Comparison of ENCODE assay signal across 18 cellular contexts in genomic region chr1:183002797-183003594, GRCh38. TPM values are rescaled to one million over a fixed set of nuclear protein-coding genes. Genes with fewer than 3 reads are reported as not detected.
A peak's percentile ranks its signal among the peaks of the same experiment; 100 is the strongest.
DNase-seq lines count a peak whose midpoint lies in the region; ATAC-seq, FAIRE-seq and TF ChIP-seq lines count a peak whose summit lies in the region.
"Had no signal": no experiment of that assay in that cellular context is flagged by ENCODE, and none has a peak within 500 bp of the region (broad histone marks: within the 10 kb centered on the region; RNA-seq: fewer than 3 reads in every experiment).

No MANE protein-coding gene starts in this region.

- peaks cover 11% of the 10 kb centered on the region; the same call in 1 of the 2 replicates for H3K4me1 ChIP-seq in HepG2 (ENCODE audit: insufficient read depth, low read length)
- peaks cover 0 to 4% of the 10 kb centered on the region in 2 donors for H3K4me1 ChIP-seq in uterus

- peaks cover 59% of the 10 kb centered on the region for H3K27me3 Mint-ChIP-seq in activated naive CD8-positive, alpha-beta T cell treated with anti-CD3 and anti-CD28 coated beads for 36 hours

- CTCF ChIA-PET in HepG2 (lab: Yijun Ruan, JAX; ENCODE audit: low intra/inter-chr PET ratio, low total read pairs), result no interaction called here

- in situ Hi-C loops in HepG2 (cut with HindIII; ENCODE audit: extremely low pct_ligation_motif_present, low pct_unique_long_range_greater_than_20kb), result no loop called here

- 3% methylated on average over 7 of the region's 7 CpGs for WGBS in HepG2 (ENCODE audit: low lambda C conversion rate)

- TF ChIP-seq EP300 in HepG2 (IDR thresholded peaks at IDR 0.05; ENCODE audit: low read depth in 2 of 2, low read length in 2 of 2) (no peak), HepG2 (CRISPR knock-in tag; IDR thresholded peaks at IDR 0.05; ENCODE audit: borderline replicate concordance) (no peak)

- no peaks in the 10 kb centered on the region for H3K79me2 ChIP-seq in HepG2 (ENCODE audit: insufficient read depth, low read length)

- H3K9me3 ChIP-seq in HepG2 (ENCODE audit: low read length), result no peaks in the 10 kb centered on the region
- H3K9me3 ChIP-seq in uterus, result no peaks in the 10 kb centered on the region
- H3K9me3 ChIP-seq: transverse colon had no signal

- H3K36me3 ChIP-seq in HepG2 (replicated peaks in 1 of 2; ENCODE audit: control insufficient read depth in 1 of 2, insufficient read depth in 2 of 2, low read length in 2 of 2), result no peaks in the 10 kb centered on the region
- no peaks in the 10 kb centered on the region for H3K36me3 ChIP-seq in uterus
- H3K36me3 ChIP-seq: transverse colon had no signal

- H3K27ac ChIP-seq in HepG2 (ENCODE audit: extremely low read length, insufficient read depth, low read length) (no peak overlapping the region), uterus (peak overlapping the region; percentile 54 to 63)

- intact Hi-C loops in HepG2 (cut with micrococcal nuclease; ENCODE audit: unreplicated experiment), result no loop called here
- intact Hi-C loops in uterus (cut with DNase I; ENCODE audit: low total_unique reads), result no loop called here

- no peaks in the 10 kb centered on the region for H3K27me3 ChIP-seq in HepG2 (ENCODE audit: control insufficient read depth in 1 of 2, insufficient read depth in 2 of 2, low read length in 2 of 2)
- no peaks in the 10 kb centered on the region for H3K27me3 ChIP-seq in uterus
- H3K27me3 ChIP-seq: transverse colon had no signal

- peaks cover 3% of the 10 kb centered on the region for H3K9me3 Mint-ChIP-seq in activated naive CD8-positive, alpha-beta T cell treated with anti-CD3 and anti-CD28 coated beads for 36 hours

- H3K4me1 Mint-ChIP-seq in activated naive CD8-positive, alpha-beta T cell treated with anti-CD3 and anti-CD28 coated beads for 36 hours, result no peaks in the 10 kb centered on the region

- H3K27ac Mint-ChIP-seq in activated naive CD8-positive, alpha-beta T cell treated with anti-CD3 and anti-CD28 coated beads for 36 hours, result no peak overlapping the region

- H3K4me3 ChIP-seq in HepG2 (replicated peaks in 1 of 3; ENCODE audit: insufficient read depth in 1 of 3, low read depth in 2 of 3, low read length in 3 of 3) (0 out of 6 replicates have a peak overlapping the region, but pooled peaks of 1 of the 3 experiments have one; percentile 2), uterus (no peak overlapping the region)
- H3K4me3 ChIP-seq: GM12878, transverse colon had no signal

- TF ChIP-seq RAD21 in HepG2 (CRISPR knock-in tag; IDR thresholded peaks at IDR 0.05), result no peak

- H2AFZ ChIP-seq in HepG2 (ENCODE audit: low read length), result no peak overlapping the region

- TF ChIP-seq POLR2A in HepG2 (IDR thresholded peaks at IDR 0.05; ENCODE audit: insufficient read depth in 1 of 2, low read depth in 2 of 2, low read length in 2 of 2) (no peak), uterus (IDR thresholded peaks at IDR 0.05) (no peak)

- no TSS peak for BruUV-seq in HepG2 (replicated peaks; lab: Mats Ljungman, UMichigan)

- no peaks in the 10 kb centered on the region for H4K20me1 ChIP-seq in HepG2 (ENCODE audit: insufficient read depth, low read length)

- peak; percentile 68 for ATAC-seq in esophagus mucosa
- ATAC-seq in HepG2, result no peak
- ATAC-seq: GM12878 had no signal

- no peak overlapping the region for H3K9ac ChIP-seq in HepG2 (ENCODE audit: insufficient read depth, low read depth, low read length)

- H3K4me3 Mint-ChIP-seq in activated naive CD8-positive, alpha-beta T cell treated with anti-CD3 and anti-CD28 coated beads for 36 hours, result no peak overlapping the region

- no peak for FAIRE-seq in HepG2 (lab: Jason Lieb, UNC)
- FAIRE-seq: GM12878 had no signal

- no peaks in the 10 kb centered on the region for H3K36me3 Mint-ChIP-seq in activated naive CD8-positive, alpha-beta T cell treated with anti-CD3 and anti-CD28 coated beads for 36 hours

- TF ChIP-seq CTCF in HepG2 (CRISPR knock-in tag; IDR thresholded peaks at IDR 0.05), result no peak
- no peak for TF ChIP-seq CTCF in uterus (IDR thresholded peaks at IDR 0.05)

- peak overlapping the region; percentile 39 for H3K4me2 ChIP-seq in HepG2 (ENCODE audit: low read depth, low read length)

- DNase-seq in NCI-H2171 treated with DMSO at 0.1 percent for 48 hours (lab: John Stamatoyannopoulos, UW) (peak; percentile 34), NCI-H2171 (lab: John Stamatoyannopoulos, UW) (no peak), HepG2 (ENCODE audit: low spot score) (no peak), uterus (peak in 1 of 2 donors; percentile 37), T-helper 2 cell (no peak), putamen (ENCODE audit: low spot score) (no peak)
- no peak for DNase-seq in activated naive CD8-positive, alpha-beta T cell treated with anti-CD3 and anti-CD28 coated beads for 36 hours
- DNase-seq: ACHN; activated CD4-positive, alpha-beta T cell treated with anti-CD3 and anti-CD28 coated beads, Interleukin-2, amount 50 U/mL, for 48 hours; activated gamma-delta T cell; cerebellar nuclear complex; DMS79 treated with DMSO at 0.1 percent for 48 hours; H7; retina; T-helper 1 cell; transverse colon had no signal

- POLR2A ChIA-PET in HepG2 (lab: Yijun Ruan, JAX), result no interaction called here

TF ChIP-seq in HepG2, 621 proteins besides CTCF, POLR2A, EP300 and RAD21:
- TF ChIP-seq CEBPG (CRISPR knock-in tag; IDR thresholded peaks at IDR 0.05) (peak; percentile 14; the same call in 1 of the 2 replicates), ZMYM2 (CRISPR knock-in tag; IDR thresholded peaks at IDR 0.05) (no peak), NR2F6 (IDR thresholded peaks at IDR 0.05) (peak; percentile 58; the same call in 1 of the 2 replicates), NR2F6 (CRISPR knock-in tag; IDR thresholded peaks at IDR 0.05) (no peak), CEBPB (IDR thresholded peaks at IDR 0.05; ENCODE audit: borderline replicate concordance, low read depth, low read length) (peak; percentile 50; the same call in 1 of the 2 replicates)

RNA-seq across cellular contexts. Expression of gene LAMC1, which starts 20.2 kb away (rescaled TPM):
- total RNA-seq in esophagus mucosa (26.9 TPM), HepG2 (2016; rRNA removed; fragmentation: Illumina TruSeq; extraction: Trizol) (70.8 and 137 TPM in 2 replicates), uterus (100 to 1,000 TPM; 130 to 315 (median 214) TPM)
- total RNA-seq in HepG2 (2016; cell fraction: cytosol; rRNA removed; fragmentation: Illumina TruSeq; extraction: Trizol; ENCODE audit: low read depth), result 5.9 and 6.2 TPM in 2 replicates
- 60.9 and 135 TPM in 2 replicates for total RNA-seq in HepG2 (2016; cell fraction: insoluble cytoplasmic fraction; rRNA removed; fragmentation: Illumina TruSeq; extraction: Trizol)
- 19.6 and 19.9 TPM in 2 replicates for total RNA-seq in HepG2 (2016; cell fraction: membrane; rRNA removed; fragmentation: Illumina TruSeq; extraction: Trizol)
- total RNA-seq in HepG2 (2016; cell fraction: nucleus; rRNA removed; fragmentation: Illumina TruSeq; extraction: Trizol), result 154 and 181 TPM in 2 replicates
- 56.7 and 58.5 TPM in 2 replicates for polyA plus RNA-seq in HepG2 (2011; rRNA removed)
- polyA plus RNA-seq in HepG2 (2011; cell fraction: cytosol; rRNA removed), result 36.7 and 50.0 TPM in 2 replicates
- polyA plus RNA-seq in HepG2 (2011; cell fraction: nucleus; rRNA removed), result 47.5 and 52.1 TPM in 2 replicates
- 64.4 and 72.6 TPM in 2 replicates for polyA plus RNA-seq in HepG2 (2012)
- polyA plus RNA-seq in HepG2 (2016; cell fraction: cytosol; fragmentation: Illumina TruSeq; extraction: Trizol; ENCODE audit: low read depth), result 3.1 and 4.6 TPM in 2 replicates
- 51.9 and 63.2 TPM in 2 replicates for polyA plus RNA-seq in HepG2 (2016; cell fraction: insoluble cytoplasmic fraction; fragmentation: Illumina TruSeq; extraction: Trizol; ENCODE audit: low read depth)
- 6.2 and 7.9 TPM in 2 replicates for polyA plus RNA-seq in HepG2 (2016; cell fraction: membrane; fragmentation: Illumina TruSeq; extraction: Trizol; ENCODE audit: low read depth)
- polyA plus RNA-seq in HepG2 (2016; cell fraction: nucleus; fragmentation: Illumina TruSeq; extraction: Trizol; ENCODE audit: insufficient read depth, low read depth), result 149 and 151 TPM in 2 replicates
- 51.7 and 216 TPM in 2 replicates for polyA minus RNA-seq in HepG2 (2011; rRNA and poly(A)+ RNA removed; ENCODE audit: low replicate concordance)
- polyA minus RNA-seq in HepG2 (2011; cell fraction: cytosol; rRNA and poly(A)+ RNA removed), result 64.0 and 66.5 TPM in 2 replicates
- polyA minus RNA-seq in HepG2 (2011; cell fraction: nucleus; rRNA and poly(A)+ RNA removed), result 102 and 112 TPM in 2 replicates
- under 1 TPM; 0.42 to 0.66 TPM for total RNA-seq in activated naive CD8-positive, alpha-beta T cell treated with anti-CD3 and anti-CD28 coated beads for 36 hours

RNA-seq across cellular contexts. Expression of gene SHCBP1L, which starts 50.0 kb away (rescaled TPM):
- not detected for total RNA-seq in esophagus mucosa
- total RNA-seq in HepG2 (2016; rRNA removed; fragmentation: Illumina TruSeq; extraction: Trizol), result not detected in 2 replicates
- total RNA-seq in HepG2 (2016; cell fraction: cytosol; rRNA removed; fragmentation: Illumina TruSeq; extraction: Trizol; ENCODE audit: low read depth), result not detected in 2 replicates
- not detected in 2 replicates for total RNA-seq in HepG2 (2016; cell fraction: insoluble cytoplasmic fraction; rRNA removed; fragmentation: Illumina TruSeq; extraction: Trizol)
- not detected in 2 replicates for total RNA-seq in HepG2 (2016; cell fraction: membrane; rRNA removed; fragmentation: Illumina TruSeq; extraction: Trizol)
- total RNA-seq in HepG2 (2016; cell fraction: nucleus; rRNA removed; fragmentation: Illumina TruSeq; extraction: Trizol), result not detected in 2 replicates
- not detected in 2 replicates for polyA plus RNA-seq in HepG2 (2011; rRNA removed)
- not detected in 2 replicates for polyA plus RNA-seq in HepG2 (2011; cell fraction: cytosol; rRNA removed)
- not detected in 2 replicates for polyA plus RNA-seq in HepG2 (2011; cell fraction: nucleus; rRNA removed)
- not detected in 2 replicates for polyA plus RNA-seq in HepG2 (2012)
- not detected in 2 replicates for polyA plus RNA-seq in HepG2 (2016; cell fraction: cytosol; fragmentation: Illumina TruSeq; extraction: Trizol; ENCODE audit: low read depth)
- polyA plus RNA-seq in HepG2 (2016; cell fraction: insoluble cytoplasmic fraction; fragmentation: Illumina TruSeq; extraction: Trizol; ENCODE audit: low read depth), result not detected in 2 replicates
- polyA plus RNA-seq in HepG2 (2016; cell fraction: membrane; fragmentation: Illumina TruSeq; extraction: Trizol; ENCODE audit: low read depth), result not detected in 2 replicates
- polyA plus RNA-seq in HepG2 (2016; cell fraction: nucleus; fragmentation: Illumina TruSeq; extraction: Trizol; ENCODE audit: insufficient read depth, low read depth), result not detected in 2 replicates
- not detected in 2 replicates for polyA minus RNA-seq in HepG2 (2011; rRNA and poly(A)+ RNA removed; ENCODE audit: low replicate concordance)
- not detected in 2 replicates for polyA minus RNA-seq in HepG2 (2011; cell fraction: cytosol; rRNA and poly(A)+ RNA removed)
- polyA minus RNA-seq in HepG2 (2011; cell fraction: nucleus; rRNA and poly(A)+ RNA removed), result not detected in 2 replicates
- 1 to 10 TPM in 1 of 4 donors, not detected in 3; 1.0 TPM for total RNA-seq in uterus
- total RNA-seq in activated naive CD8-positive, alpha-beta T cell treated with anti-CD3 and anti-CD28 coated beads for 36 hours, result not detected
- total RNA-seq: GM12878, H7, transverse colon had no signal
- polyA plus RNA-seq: GM12878 had no signal

Comparison
In these comparisons a context has a peak if more than half of its experiments do, and no peak if none do; other contexts are left out.
1. RNA of gene LAMC1, which starts 20.2 kb away (total RNA-seq): 130 to 315 TPM in uterus, 5.9 to 181 TPM in HepG2 and 26.9 TPM in esophagus mucosa (single experiment); 0.42 to 0.66 TPM in activated naive CD8-positive, alpha-beta T cell treated with anti-CD3 and anti-CD28 coated beads for 36 hours; every median in the first group is over 4 times any median in the second.